ENCODE assay signal across 15 cellular contexts in genomic region chr2:28595323-28595722, GRCh38.
DNase-seq lines count a peak whose midpoint lies in the region; ATAC-seq, FAIRE-seq and TF ChIP-seq lines count a peak whose summit lies in the region.
"Had no signal": no experiment of that assay in that cellular context is flagged by ENCODE, and none has a peak within 500 bp of the region (broad histone marks: within the 10 kb centered on the region; RNA-seq: fewer than 3 reads in every experiment).

No MANE protein-coding gene starts in this region.

- H3K4me3 ChIP-seq in CD4-positive, CD25-positive, alpha-beta regulatory T cell (ENCODE audit: low read depth, low read length) = no peak overlapping the region
- H3K4me3 ChIP-seq in SJSA1 (no peak overlapping the region), sigmoid colon (no peak overlapping the region)

- TF ChIP-seq POLR2A in sigmoid colon (IDR thresholded peaks at IDR 0.05) = no peak

- TF ChIP-seq CTCF in foreskin keratinocyte (conservative IDR thresholded peaks at IDR 0.05) (no peak), sigmoid colon (IDR thresholded peaks at IDR 0.05) (no peak), type B pancreatic cell (conservative IDR thresholded peaks at IDR 0.05) (no peak)

- no peaks in the 10 kb centered on the region for H3K9me3 ChIP-seq in CD4-positive, CD25-positive, alpha-beta regulatory T cell (ENCODE audit: control insufficient read depth in 2 of 2, low read length in 2 of 2)
- no peaks in the 10 kb centered on the region for H3K9me3 ChIP-seq in SJSA1 (replicated peaks)
- no peaks in the 10 kb centered on the region for H3K9me3 ChIP-seq in sigmoid colon

- H3K4me1 Mint-ChIP-seq in CD4-positive, CD25-positive, alpha-beta regulatory T cell = peaks cover 10 to 14% (median 13%) of the 10 kb centered on the region in 4 donors
- H3K4me1 Mint-ChIP-seq in type B pancreatic cell (ENCODE audit: unreplicated experiment) = peaks cover 23% of the 10 kb centered on the region

- H3K36me3 Mint-ChIP-seq in CD4-positive, CD25-positive, alpha-beta regulatory T cell = no peaks in the 10 kb centered on the region
- H3K36me3 Mint-ChIP-seq in type B pancreatic cell = no peaks in the 10 kb centered on the region
- H3K36me3 Mint-ChIP-seq: brain had no signal

- H3K27me3 Mint-ChIP-seq in CD4-positive, CD25-positive, alpha-beta regulatory T cell = no peaks in the 10 kb centered on the region
- H3K27me3 Mint-ChIP-seq in type B pancreatic cell = no peaks in the 10 kb centered on the region
- H3K27me3 Mint-ChIP-seq: activated CD4-positive, alpha-beta T cell treated with anti-CD3 and anti-CD28 coated beads for 36 hours had no signal

- intact Hi-C loops in sigmoid colon (cut with DNase I) = loop anchor here (2.0 to 5.0 kb wide), 2 partner anchors 29 to 67 kb away; no protein-coding TSS in a partner anchor

- no peaks in the 10 kb centered on the region for H3K36me3 ChIP-seq in CD4-positive, CD25-positive, alpha-beta regulatory T cell (ENCODE audit: control insufficient read depth, insufficient read depth, low read length)
- no peaks in the 10 kb centered on the region for H3K36me3 ChIP-seq in SJSA1
- H3K36me3 ChIP-seq in sigmoid colon = no peaks in the 10 kb centered on the region

- H3K4me1 ChIP-seq in CD4-positive, CD25-positive, alpha-beta regulatory T cell (ENCODE audit: control insufficient read depth, insufficient read depth, low read length, poor library complexity, severe bottlenecking) = peaks cover 13% of the 10 kb centered on the region
- H3K4me1 ChIP-seq in SJSA1 (replicated peaks) = peaks cover 28% of the 10 kb centered on the region
- H3K4me1 ChIP-seq in foreskin keratinocyte = peaks cover 7% of the 10 kb centered on the region
- peaks cover 0 to 29% (median 25%) of the 10 kb centered on the region in 4 donors for H3K4me1 ChIP-seq in sigmoid colon

- TF ChIP-seq EP300 in sigmoid colon (IDR thresholded peaks at IDR 0.05) = no peak

- 91 to 93% methylated on average over 4 of the region's 4 CpGs for WGBS in sigmoid colon, 2 donors

- peak overlapping the region in 1 of 4 donors; percentile 13 for H3K4me3 Mint-ChIP-seq in CD4-positive, CD25-positive, alpha-beta regulatory T cell
- no peak overlapping the region for H3K4me3 Mint-ChIP-seq in type B pancreatic cell

- peak overlapping the region; percentile 73 for H3K27ac ChIP-seq in CD4-positive, CD25-positive, alpha-beta regulatory T cell (ENCODE audit: insufficient read depth, low read length, poor library complexity, severe bottlenecking)
- H3K27ac ChIP-seq in SJSA1 (peak overlapping the region; percentile 83; the same call in 1 of the 2 replicates), foreskin keratinocyte (peak overlapping the region; percentile 79), sigmoid colon (peak overlapping the region; percentile 81 to 93 (median 85))

- DNase-seq in CD4-positive, CD25-positive, alpha-beta regulatory T cell = no peak
- DNase-seq in SJSA1 (ENCODE audit: low read depth in 1 of 2, low spot score in 2 of 2) = no peak
- no peak for DNase-seq in foreskin keratinocyte
- DNase-seq in sigmoid colon = no peak
- DNase-seq in GM19239 (ENCODE audit: insufficient read length, low spot score) = no peak
- no peak for DNase-seq in activated CD4-positive, alpha-beta T cell treated with anti-CD3 and anti-CD28 coated beads for 48 hours
- no peak for DNase-seq in type B pancreatic cell (ENCODE audit: extremely low spot score, unreplicated experiment)
- DNase-seq: islet precursor cell, NCI-H1048, NCI-H345, small intestine had no signal

- no peaks in the 10 kb centered on the region for H3K9me3 Mint-ChIP-seq in CD4-positive, CD25-positive, alpha-beta regulatory T cell
- H3K9me3 Mint-ChIP-seq in type B pancreatic cell = no peaks in the 10 kb centered on the region
- H3K9me3 Mint-ChIP-seq: brain; effector memory CD8-positive, alpha-beta T cell had no signal

- ATAC-seq in CD4-positive, CD25-positive, alpha-beta regulatory T cell (ENCODE audit: low read depth in 2 of 2) = no peak
- ATAC-seq in foreskin keratinocyte = no peak
- ATAC-seq in GM19035 (IDR thresholded peaks at IDR 0.05; ENCODE audit: unreplicated experiment) = no peak

- FAIRE-seq in GM19239 (lab: Jason Lieb, UNC) = no peak
- FAIRE-seq: small intestine had no signal

- peak overlapping the region in 2 of 3 donors; percentile 93 to 96 for H3K27ac Mint-ChIP-seq in CD4-positive, CD25-positive, alpha-beta regulatory T cell
- no peak overlapping the region for H3K27ac Mint-ChIP-seq in type B pancreatic cell

- no peaks in the 10 kb centered on the region for H3K27me3 ChIP-seq in CD4-positive, CD25-positive, alpha-beta regulatory T cell (ENCODE audit: control insufficient read depth, insufficient read depth, low read length)
- H3K27me3 ChIP-seq in SJSA1 (replicated peaks) (no peaks in the 10 kb centered on the region), foreskin keratinocyte (no peaks in the 10 kb centered on the region), sigmoid colon (no peaks in the 10 kb centered on the region)
